31 cellular contexts compared by ENCODE assay signal in the genomic region with DNA sequence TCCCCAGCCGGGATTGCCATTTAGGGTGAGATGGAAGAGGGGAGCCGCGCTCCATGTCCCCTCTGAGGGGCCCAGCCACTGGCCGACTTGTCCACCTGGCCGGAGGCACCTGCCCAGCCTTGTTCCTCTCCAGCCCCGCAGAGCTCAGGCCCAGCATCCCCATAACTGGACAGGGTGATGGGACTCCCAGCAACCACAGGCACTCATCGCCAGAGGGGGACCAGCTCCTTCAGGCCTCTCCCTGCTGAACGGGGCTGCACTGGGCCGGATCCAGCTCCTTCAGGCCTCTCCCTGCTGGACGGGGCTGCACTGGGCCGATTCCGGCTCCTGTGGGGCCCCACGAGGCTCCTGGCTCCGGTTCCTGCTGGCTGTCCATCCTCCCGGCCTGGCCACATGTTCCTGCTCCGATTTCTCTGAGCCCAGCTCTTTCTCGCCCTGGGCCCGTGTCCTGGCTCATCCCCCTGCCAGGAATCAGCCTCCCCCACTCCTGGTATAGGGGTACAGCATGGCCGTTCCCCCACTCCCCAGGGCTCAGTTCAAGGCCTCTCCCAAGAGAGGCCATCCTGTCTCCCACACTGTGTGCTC. TPM values are rescaled to one million over a fixed set of nuclear protein-coding genes. Genes with fewer than 3 reads are reported as not detected.
"Had no signal": no experiment of that assay in that cellular context is flagged by ENCODE, and none has a peak within 500 bp of the region (broad histone marks: within the 10 kb centered on the region; RNA-seq: fewer than 3 reads in every experiment).

No MANE protein-coding gene starts in this region.

- FAIRE-seq: pancreas, urothelium cell line had no signal

- H3K4me2 ChIP-seq: hepatocyte had no signal

- H3K4me3 ChIP-seq: heart right ventricle, hepatocyte, left ventricle myocardium inferior, lower lobe of right lung, pancreas, prostate gland, skin epidermis, stomach, testis, thyroid gland, transverse colon, upper lobe of right lung had no signal

- ATAC-seq: heart right ventricle; natural killer cell; stimulated activated naive B cell treated with anti-CD40 and anti-IgM and Interleukin-4, amounts not matched to agents 10 μg/mL and 1 μg/mL and 100 μg/mL, for 72 hours; stimulated activated naive CD8-positive, alpha-beta T cell treated with anti-CD3 and anti-CD28 coated beads, Interleukin-15, Interleukin-2, amounts not matched to agents 100 U/mL and 50 U/mL, for 24 hours had no signal

- DNase-seq: heart right ventricle; left ventricle myocardium inferior; lower lobe of right lung; mammary epithelial cell; mesenchymal stem cell; naive B cell; natural killer cell; nephron progenitor cell; nucleus accumbens; posterior cingulate gyrus; right cardiac atrium; stimulated activated CD4-positive, alpha-beta T cell treated with anti-CD3 and anti-CD28 coated beads, Interleukin-12 subunit alpha, Interleukin-12 subunit beta, amount 100 ng/mL, for 4 hours; stimulated activated CD4-positive, alpha-beta T cell treated with anti-CD3 and anti-CD28 coated beads, Interleukin-15, amount 100 ng/mL, for 24 hours; stimulated activated CD4-positive, alpha-beta T cell treated with anti-CD3 and anti-CD28 coated beads, Interleukin-2, amount 100 ng/mL, for 24 hours; stimulated activated CD4-positive, alpha-beta T cell treated with anti-CD3 and anti-CD28 coated beads, Interleukin-4, amount 100 ng/mL, for 1 hour; stimulated activated naive B cell treated with anti-CD40 and anti-IgM and Interleukin-4, amounts not matched to agents 10 μg/mL and 1 μg/mL and 100 μg/mL, for 72 hours; stimulated activated naive CD8-positive, alpha-beta T cell treated with anti-CD3 and anti-CD28 coated beads, Interleukin-15, Interleukin-2, amounts not matched to agents 100 U/mL and 50 U/mL, for 24 hours; stomach; testis; transverse colon; upper lobe of right lung had no signal

- H3K79me2 ChIP-seq: hepatocyte had no signal

- H3K9me3 Mint-ChIP-seq: mesothelial cell of epicardium, natural killer cell, nephron progenitor cell had no signal

- H3K27ac ChIP-seq: heart right ventricle, hepatocyte, left ventricle myocardium inferior, lower lobe of right lung, pancreas, prostate gland, skin epidermis, stomach, testis, thyroid gland, transverse colon, upper lobe of right lung had no signal

- H3K36me3 ChIP-seq: heart right ventricle, left ventricle myocardium inferior, lower lobe of right lung, pancreas, prostate gland, stomach, thyroid gland, transverse colon, upper lobe of right lung had no signal

- H3K27ac Mint-ChIP-seq: mesothelial cell of epicardium; natural killer cell; nephron progenitor cell; stimulated activated naive B cell treated with anti-CD40 and anti-IgM and Interleukin-4, amounts not matched to agents 10 μg/mL and 1 μg/mL and 100 μg/mL, for 72 hours had no signal

- H3K36me3 Mint-ChIP-seq: mesothelial cell of epicardium; naive B cell; natural killer cell; stimulated activated naive B cell treated with anti-CD40 and anti-IgM and Interleukin-4, amounts not matched to agents 10 μg/mL and 1 μg/mL and 100 μg/mL, for 72 hours had no signal

- H3K9me3 ChIP-seq: heart right ventricle, left ventricle myocardium inferior, lower lobe of right lung, pancreas, prostate gland, stomach, testis, thyroid gland, transverse colon, upper lobe of right lung had no signal

- H2AFZ ChIP-seq: hepatocyte had no signal

- H3K4me3 Mint-ChIP-seq: mesothelial cell of epicardium; naive B cell; natural killer cell; stimulated activated naive B cell treated with anti-CD40 and anti-IgM and Interleukin-4, amounts not matched to agents 10 μg/mL and 1 μg/mL and 100 μg/mL, for 72 hours had no signal

- H3K27me3 ChIP-seq: pancreas, testis, thyroid gland had no signal

- H3K4me1 Mint-ChIP-seq: naive B cell; stimulated activated naive B cell treated with anti-CD40 and anti-IgM and Interleukin-4, amounts not matched to agents 10 μg/mL and 1 μg/mL and 100 μg/mL, for 72 hours had no signal

- H3K4me1 ChIP-seq: left ventricle myocardium inferior, lower lobe of right lung, pancreas, prostate gland, stomach, testis, thyroid gland, transverse colon, upper lobe of right lung had no signal

RNA-seq across cellular contexts. Expression of gene ADGRA1, which starts 56.1 kb away (rescaled TPM):
- total RNA-seq: kidney epithelial cell, left ventricle myocardium inferior, mammary epithelial cell, mesothelial cell of epicardium, mononuclear cell, natural killer cell, osteoblast, upper lobe of right lung had no signal
- polyA plus RNA-seq: hepatocyte, mammary epithelial cell, stomach had no signal
